Comparison of ENCODE assay signal across 8 cellular contexts in the genomic region with DNA sequence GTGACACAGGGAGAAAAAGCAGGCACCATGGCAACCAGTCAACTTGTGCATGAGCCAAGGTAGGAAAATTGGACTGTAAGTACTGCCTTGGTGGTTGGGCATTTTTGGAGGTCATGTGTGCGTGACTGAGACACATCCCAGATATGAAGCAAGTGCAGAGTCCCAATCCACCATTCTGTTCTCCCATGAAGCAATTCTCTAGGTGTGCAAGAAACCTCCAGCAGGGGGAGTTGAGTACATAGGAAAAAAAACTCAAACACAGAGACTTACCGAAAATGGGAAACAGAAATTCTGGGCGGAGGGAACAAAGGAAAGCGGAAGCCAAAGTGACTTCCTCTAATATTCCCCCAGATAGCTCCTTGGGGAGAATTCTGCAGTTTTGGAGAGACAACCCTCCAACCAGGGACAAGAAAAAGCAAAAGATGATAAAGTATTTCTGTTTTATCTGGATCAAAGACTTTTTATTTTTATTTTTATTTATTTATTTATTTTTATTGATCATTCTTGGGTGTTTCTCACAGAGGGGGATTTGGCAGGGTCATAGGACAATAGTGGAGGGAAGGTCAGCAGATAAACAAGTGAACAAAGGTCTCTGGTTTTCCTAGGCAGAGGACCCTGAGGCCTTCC.
A peak's percentile ranks its signal among the peaks of the same experiment; 100 is the strongest.
DNase-seq lines count a peak whose midpoint lies in the region; ATAC-seq and TF ChIP-seq lines count a peak whose summit lies in the region.

No MANE protein-coding gene starts in this region.

- H3K4me2 ChIP-seq in DND-41 (ENCODE audit: insufficient read depth, low read length) = no peak overlapping the region

- no peak overlapping the region for H3K4me3 ChIP-seq in DND-41 (ENCODE audit: low read depth in 1 of 2, low read length in 2 of 2)
- no peak overlapping the region for H3K4me3 ChIP-seq in brain microvascular endothelial cell (ENCODE audit: low read depth, low read length)
- no peak overlapping the region for H3K4me3 ChIP-seq in kidney epithelial cell (ENCODE audit: low read depth, low read length)
- H3K4me3 ChIP-seq in stomach = no peak overlapping the region

- H3K79me2 ChIP-seq in DND-41 (ENCODE audit: insufficient read depth, low read length) = no peaks in the 10 kb centered on the region

- ATAC-seq in DND-41 (ENCODE audit: insufficient read depth, low read depth) = no peak
- ATAC-seq in HG03565 (IDR thresholded peaks at IDR 0.05; ENCODE audit: unreplicated experiment) = no peak
- ATAC-seq in HG03521 (IDR thresholded peaks at IDR 0.05; ENCODE audit: unreplicated experiment) = no peak

- no peak overlapping the region for H3K9ac ChIP-seq in DND-41 (ENCODE audit: low read depth, low read length)

- in situ Hi-C loops in brain microvascular endothelial cell (cut with HindIII; ENCODE audit: low pct_ligation_motif_present, low sequenced_read_pairs) = no loop called here

- DNase-seq in DND-41 = peak; percentile 28
- peak; percentile 79 for DNase-seq in HT1080 (ENCODE audit: low read depth)
- peak; percentile 57 for DNase-seq in SKM-1 treated with dmso at 0.1 percent for 144 hours (lab: John Stamatoyannopoulos, UW; ENCODE audit: unreplicated experiment)
- peak; percentile 67 for DNase-seq in brain microvascular endothelial cell
- DNase-seq in kidney epithelial cell (ENCODE audit: low read depth) = no peak
- peak; percentile 54 for DNase-seq in stomach

- H3K27me3 ChIP-seq in DND-41 (ENCODE audit: insufficient read depth, low read length, poor library complexity) = no peaks in the 10 kb centered on the region
- H3K27me3 ChIP-seq in brain microvascular endothelial cell (replicated peaks) = no peaks in the 10 kb centered on the region
- H3K27me3 ChIP-seq in kidney epithelial cell (ENCODE audit: control insufficient read depth, insufficient read depth, low read length) = no peaks in the 10 kb centered on the region
- no peaks in the 10 kb centered on the region for H3K27me3 ChIP-seq in stomach

- H3K36me3 ChIP-seq in DND-41 (ENCODE audit: insufficient read depth, low read length) = no peaks in the 10 kb centered on the region
- H3K36me3 ChIP-seq in brain microvascular endothelial cell (replicated peaks) = no peaks in the 10 kb centered on the region
- no peaks in the 10 kb centered on the region for H3K36me3 ChIP-seq in kidney epithelial cell (ENCODE audit: control insufficient read depth, insufficient read depth, low read length)
- no peaks in the 10 kb centered on the region for H3K36me3 ChIP-seq in stomach

- TF ChIP-seq CTCF in DND-41 (IDR thresholded peaks at IDR 0.05; ENCODE audit: borderline replicate concordance, extremely low read depth, low read length, poor library complexity, severe bottlenecking) (peak; percentile 61), brain microvascular endothelial cell (IDR thresholded peaks at IDR 0.05; ENCODE audit: low read depth, low read length, missing control alignments) (peak; percentile 68), kidney epithelial cell (IDR thresholded peaks at IDR 0.05; ENCODE audit: insufficient read depth, low read length, poor library complexity, severe bottlenecking) (peak; percentile 55), stomach (IDR thresholded peaks at IDR 0.05) (peak in 5 of 7 experiments; percentile 10 to 50 (median 36))

- no peak overlapping the region for H2AFZ ChIP-seq in DND-41 (ENCODE audit: low read depth, low read length)

- H4K20me1 ChIP-seq in DND-41 (ENCODE audit: insufficient read depth, low read length) = no peaks in the 10 kb centered on the region

- no peak for TF ChIP-seq EP300 in stomach (IDR thresholded peaks at IDR 0.05)

- no peak for TF ChIP-seq POLR2A in stomach (IDR thresholded peaks at IDR 0.05)

- H3K4me1 ChIP-seq in DND-41 (ENCODE audit: insufficient read depth, low read length) (no peaks in the 10 kb centered on the region), stomach (no peaks in the 10 kb centered on the region)

- H3K9me3 ChIP-seq in DND-41 (ENCODE audit: insufficient read depth, low read length, severe bottlenecking) = no peaks in the 10 kb centered on the region
- no peaks in the 10 kb centered on the region for H3K9me3 ChIP-seq in stomach

- intact Hi-C loops in stomach (cut with DNase I; ENCODE audit: low total_unique reads) = no loop called here

- 28 to 61% (median 38%) methylated on average over 4 of the region's 4 CpGs for WGBS in stomach, 5 donors

- no peak overlapping the region for H3K27ac ChIP-seq in DND-41 (ENCODE audit: low read length)
- no peak overlapping the region for H3K27ac ChIP-seq in brain microvascular endothelial cell
- H3K27ac ChIP-seq in stomach = no peak overlapping the region
